In genomic region chr3:189563841-189564563, GRCh38 we compare ENCODE assay signal across 8 cellular contexts.
DNase-seq lines count a peak whose midpoint lies in the region; ATAC-seq and TF ChIP-seq lines count a peak whose summit lies in the region.

No MANE protein-coding gene starts in this region.

- peak; percentile 68 for ATAC-seq in GM19025 (IDR thresholded peaks at IDR 0.05; ENCODE audit: low read depth, unreplicated experiment)
- peak; percentile 84 for ATAC-seq in HG03066 (IDR thresholded peaks at IDR 0.05; ENCODE audit: low read depth, unreplicated experiment)
- peak; percentile 94 for ATAC-seq in RWPE2 (ENCODE audit: low read depth)
- ATAC-seq in heart right ventricle, result no peak

- peak overlapping the region; percentile 85 for H3K27ac ChIP-seq in RWPE2 (ENCODE audit: poor library complexity, severe bottlenecking)
- no peak overlapping the region for H3K27ac ChIP-seq in sigmoid colon
- no peak overlapping the region for H3K27ac ChIP-seq in esophagus squamous epithelium
- no peak overlapping the region for H3K27ac ChIP-seq in heart right ventricle

- H3K9me3 ChIP-seq in RWPE2 (ENCODE audit: severe bottlenecking) (no peaks in the 10 kb centered on the region), sigmoid colon (no peaks in the 10 kb centered on the region), esophagus squamous epithelium (no peaks in the 10 kb centered on the region), heart right ventricle (peaks cover 0 to 2% (median 0%) of the 10 kb centered on the region in 11 donors)

- H3K4me3 ChIP-seq in RWPE2 (ENCODE audit: severe bottlenecking), result no peak overlapping the region
- no peak overlapping the region for H3K4me3 ChIP-seq in sigmoid colon
- H3K4me3 ChIP-seq in esophagus squamous epithelium, result no peak overlapping the region
- H3K4me3 ChIP-seq in heart right ventricle, result no peak overlapping the region

- no peak for TF ChIP-seq EP300 in sigmoid colon (IDR thresholded peaks at IDR 0.05)

- TF ChIP-seq CTCF in RWPE2 (IDR thresholded peaks at IDR 0.05; ENCODE audit: poor library complexity, severe bottlenecking), result peak; percentile 20
- no peak for TF ChIP-seq CTCF in sigmoid colon (IDR thresholded peaks at IDR 0.05)
- peak in 1 of 6 experiments; percentile 16 for TF ChIP-seq CTCF in esophagus squamous epithelium (IDR thresholded peaks at IDR 0.05)
- TF ChIP-seq CTCF in heart right ventricle (IDR thresholded peaks at IDR 0.05), result no peak

- TF ChIP-seq POLR2A in sigmoid colon (IDR thresholded peaks at IDR 0.05) (no peak), esophagus squamous epithelium (IDR thresholded peaks at IDR 0.05) (no peak)

- DNase-seq in A172 (ENCODE audit: low spot score) (peak; percentile 93), RWPE2 (ENCODE audit: low spot score) (peak; percentile 71), foreskin melanocyte (peak; percentile 4), sigmoid colon (no peak), esophagus squamous epithelium (lab: John Stamatoyannopoulos, UW) (no peak), heart right ventricle (no peak)

- no peaks in the 10 kb centered on the region for H3K27me3 ChIP-seq in RWPE2 (ENCODE audit: insufficient read depth, poor library complexity, severe bottlenecking)
- H3K27me3 ChIP-seq in sigmoid colon, result no peaks in the 10 kb centered on the region
- no peaks in the 10 kb centered on the region for H3K27me3 ChIP-seq in esophagus squamous epithelium
- H3K27me3 ChIP-seq in heart right ventricle, result no peaks in the 10 kb centered on the region

- intact Hi-C loops in sigmoid colon (cut with DNase I), result no loop called here
- intact Hi-C loops in esophagus squamous epithelium (cut with DNase I), result no loop called here
- intact Hi-C loops in heart right ventricle (cut with DNase I), result no loop called here

- H3K4me1 ChIP-seq in RWPE2 (ENCODE audit: insufficient read depth, poor library complexity, severe bottlenecking), result peaks cover 18% of the 10 kb centered on the region
- H3K4me1 ChIP-seq in sigmoid colon, result no peaks in the 10 kb centered on the region
- peaks cover 0 to 8% (median 0%) of the 10 kb centered on the region in 3 donors for H3K4me1 ChIP-seq in esophagus squamous epithelium
- peaks cover 0 to 2% (median 0%) of the 10 kb centered on the region in 9 donors for H3K4me1 ChIP-seq in heart right ventricle

- H3K36me3 ChIP-seq in RWPE2 (ENCODE audit: low read depth), result no peaks in the 10 kb centered on the region
- H3K36me3 ChIP-seq in sigmoid colon, result no peaks in the 10 kb centered on the region
- no peaks in the 10 kb centered on the region for H3K36me3 ChIP-seq in esophagus squamous epithelium
- H3K36me3 ChIP-seq in heart right ventricle, result no peaks in the 10 kb centered on the region

- WGBS in sigmoid colon, 2 donors, result 72 to 75% methylated on average over 6 of the region's 6 CpGs
- WGBS in esophagus squamous epithelium, 2 donors, result 34 to 47% methylated on average over 6 of the region's 6 CpGs
- 76 to 81% methylated on average over 6 of the region's 6 CpGs for WGBS in heart right ventricle, 2 donors

Comparison
In these comparisons a context has a peak if more than half of its experiments do, and no peak if none do; other contexts are left out.
1. DNase-seq: peak in A172 (single experiment), RWPE2 (single experiment) and foreskin melanocyte (single experiment); none in sigmoid colon (single experiment), esophagus squamous epithelium (single experiment) and heart right ventricle (0 of 2).
2. ATAC-seq: peak in GM19025 (single experiment), HG03066 (single experiment) and RWPE2 (single experiment); none in heart right ventricle (0 of 8).